ENCODE assay signal across 25 cellular contexts in genomic region chr6:13371421-13372072, GRCh38. TPM values are rescaled to one million over a fixed set of nuclear protein-coding genes. Genes with fewer than 3 reads are reported as not detected.
DNase-seq lines count a peak whose midpoint lies in the region; ATAC-seq and TF ChIP-seq lines count a peak whose summit lies in the region.
"Had no signal": no experiment of that assay in that cellular context is flagged by ENCODE, and none has a peak within 500 bp of the region (broad histone marks: within the 10 kb centered on the region; RNA-seq: fewer than 3 reads in every experiment).

No MANE protein-coding gene starts in this region.

- WGBS in right cardiac atrium = 75% methylated on average over 9 of the region's 9 CpGs
- WGBS in trophoblast cell (ENCODE audit: extremely low coverage, insufficient coverage, insufficient read length) = no CpG with 5 or more reads among the region's 9 CpGs

- DNase-seq in SK-N-MC (ENCODE audit: low read depth, low spot score) (no peak), cerebellum (ENCODE audit: low spot score) (peak; percentile 37), right cardiac atrium (peak in 2 of 3 donors; percentile 69), trophoblast cell (no peak), DMS 273 (lab: John Stamatoyannopoulos, UW; ENCODE audit: unreplicated experiment) (no peak), PC-9 (no peak), 8988T (no peak)
- DNase-seq: activated CD4-positive, alpha-beta T cell treated with anti-CD3 and anti-CD28 coated beads, Interleukin-2, amount 10 ng/mL, durations not matched to agents 7 days and 5 days; activated naive CD8-positive, alpha-beta T cell treated with anti-CD3 and anti-CD28 coated beads, Interleukin-2, amount 50 U/mL, for 24 hours; activated T-cell treated with anti-CD3 and anti-CD28 coated beads, Interleukin-2, amount 50 U/mL, for 48 hours; body of pancreas; CD4-positive, CD25-positive, alpha-beta regulatory T cell; DMS 273 treated with DMSO at 0.1 percent for 48 hours; esophagus squamous epithelium; NCI-H1092 treated with DMSO at 0.1 percent for 48 hours; NCI-H187 treated with DMSO at 0.1 percent for 48 hours; NCI-H524; NK-92 treated with Interleukin-12 subunit alpha and Interleukin-12 subunit beta, amount 100 ng/mL, for 24 hours; SHP77 treated with DMSO at 0.1 percent for 48 hours; stimulated activated CD4-positive, alpha-beta T cell treated with anti-CD3 and anti-CD28 coated beads, Interleukin-4, amount 100 ng/mL, for 4 hours had no signal

- no TSS peak for BruUV-seq in PC-9 (replicated peaks; lab: Mats Ljungman, UMichigan)

- H3K4me1 ChIP-seq in right cardiac atrium (ENCODE audit: control insufficient read depth, insufficient read depth, low read length) (peaks cover 13% of the 10 kb centered on the region), subcutaneous abdominal adipose tissue (ENCODE audit: control insufficient read depth in 5 of 5, insufficient read depth in 5 of 5, low read length in 5 of 5) (peaks cover 4 to 61% (median 28%) of the 10 kb centered on the region in 5 donors), trophoblast cell (ENCODE audit: control insufficient read depth in 1 of 2, insufficient read depth in 2 of 2, low read length in 2 of 2) (peaks cover 0 to 3% of the 10 kb centered on the region in 2 experiments), PC-9 (replicated peaks; ENCODE audit: insufficient read depth) (no peaks in the 10 kb centered on the region)

- no peak overlapping the region for H3K18ac ChIP-seq in trophoblast cell (ENCODE audit: low read length)

- H3K27me3 ChIP-seq in right cardiac atrium (ENCODE audit: control insufficient read depth, insufficient read depth) (no peaks in the 10 kb centered on the region), subcutaneous abdominal adipose tissue (ENCODE audit: control insufficient read depth in 5 of 5, insufficient read depth in 4 of 5, low read length in 5 of 5) (no peaks in the 10 kb centered on the region), trophoblast cell (ENCODE audit: insufficient read depth, low read length) (no peaks in the 10 kb centered on the region), PC-9 (ENCODE audit: insufficient read depth, low read depth) (no peaks in the 10 kb centered on the region)
- H3K27me3 ChIP-seq: body of pancreas, esophagus squamous epithelium, gastroesophageal sphincter, suprapubic skin had no signal

- H4K91ac ChIP-seq in trophoblast cell (ENCODE audit: low read depth, low read length) = no peak overlapping the region

- no peak overlapping the region for H3K23ac ChIP-seq in trophoblast cell (ENCODE audit: low read length)

- H4K12ac ChIP-seq in trophoblast cell (ENCODE audit: low read depth, low read length) = no peak overlapping the region

- H2BK12ac ChIP-seq in trophoblast cell (ENCODE audit: low read length) = no peak overlapping the region

- H2BK120ac ChIP-seq in trophoblast cell (ENCODE audit: insufficient read depth, low read length, poor library complexity) = no peak overlapping the region

- H3K4me2 ChIP-seq in trophoblast cell (ENCODE audit: low read length) (no peak overlapping the region), PC-9 (no peak overlapping the region)

- H4K20me1 ChIP-seq in PC-9 (ENCODE audit: insufficient read depth) = no peaks in the 10 kb centered on the region

- H3K79me2 ChIP-seq in trophoblast cell (ENCODE audit: control insufficient read depth, insufficient read depth, low read length, poor library complexity) = no peaks in the 10 kb centered on the region
- no peaks in the 10 kb centered on the region for H3K79me2 ChIP-seq in PC-9 (ENCODE audit: low read depth)

- H2AK5ac ChIP-seq in trophoblast cell (ENCODE audit: low read length) = no peak overlapping the region

- H2AFZ ChIP-seq in trophoblast cell (ENCODE audit: insufficient read depth, low read length, poor library complexity) (no peak overlapping the region), PC-9 (no peak overlapping the region)

- POLR2A ChIA-PET in PC-9 (lab: Charles Lee; ENCODE audit: unreplicated experiment) = no interaction called here

- H4K8ac ChIP-seq in trophoblast cell (ENCODE audit: low read depth, low read length) = no peak overlapping the region

- intact Hi-C loops in right cardiac atrium (cut with DNase I) = no loop called here
- intact Hi-C loops in PC-9 (cut with micrococcal nuclease; ENCODE audit: unreplicated experiment) = no loop called here

- H3K9me3 ChIP-seq in SK-N-MC (ENCODE audit: low read depth, low read length) (no peaks in the 10 kb centered on the region), right cardiac atrium (ENCODE audit: control insufficient read depth, low read length) (no peaks in the 10 kb centered on the region), subcutaneous abdominal adipose tissue (ENCODE audit: control insufficient read depth in 5 of 5, low read length in 5 of 5) (no peaks in the 10 kb centered on the region), trophoblast cell (ENCODE audit: insufficient read depth, low read depth, low read length) (no peaks in the 10 kb centered on the region), PC-9 (ENCODE audit: insufficient read depth, low read depth) (no peaks in the 10 kb centered on the region)
- H3K9me3 ChIP-seq: body of pancreas, esophagus squamous epithelium, gastroesophageal sphincter, HAP-1, suprapubic skin had no signal

- no peak overlapping the region for H3K9ac ChIP-seq in SK-N-MC (ENCODE audit: insufficient read length)
- H3K9ac ChIP-seq in subcutaneous abdominal adipose tissue (ENCODE audit: low read length in 5 of 5) = no peak overlapping the region
- no peak overlapping the region for H3K9ac ChIP-seq in trophoblast cell (ENCODE audit: low read length)

- no peak for TF ChIP-seq CTCF in PC-9 (conservative IDR thresholded peaks at IDR 0.05)

- H3K4ac ChIP-seq in trophoblast cell (ENCODE audit: low read depth, low read length) = no peak overlapping the region

- 0 out of 2 replicates have a peak, but pooled peaks cover 6% of the 10 kb centered on the region for H3F3A ChIP-seq in PC-9 (ENCODE audit: insufficient read depth, low read depth)

- CTCF ChIA-PET in PC-9 (lab: Charles Lee) = no interaction called here

- H3K36me3 ChIP-seq in SK-N-MC (ENCODE audit: insufficient read depth, low read length) (no peaks in the 10 kb centered on the region), subcutaneous abdominal adipose tissue (ENCODE audit: control insufficient read depth in 5 of 5, insufficient read depth in 5 of 5, low read length in 5 of 5) (no peaks in the 10 kb centered on the region), trophoblast cell (ENCODE audit: control insufficient read depth in 1 of 2, insufficient read depth in 2 of 2, low read length in 2 of 2) (no peaks in the 10 kb centered on the region), PC-9 (ENCODE audit: low read depth) (no peaks in the 10 kb centered on the region)
- H3K36me3 ChIP-seq: esophagus squamous epithelium, gastroesophageal sphincter, HAP-1, suprapubic skin had no signal

- no peak overlapping the region for H3K14ac ChIP-seq in trophoblast cell (ENCODE audit: low read length)

- H3K79me1 ChIP-seq in trophoblast cell (ENCODE audit: low read length) = no peaks in the 10 kb centered on the region

- H3K4me3 ChIP-seq in SK-N-MC (peak overlapping the region; percentile 51), right cardiac atrium (ENCODE audit: low read length) (no peak overlapping the region), subcutaneous abdominal adipose tissue (ENCODE audit: low read depth in 1 of 5, low read length in 5 of 5) (no peak overlapping the region), trophoblast cell (ENCODE audit: low read depth, low read length) (no peak overlapping the region), PC-9 (no peak overlapping the region)
- H3K4me3 ChIP-seq: body of pancreas, esophagus squamous epithelium, gastroesophageal sphincter, HAP-1, suprapubic skin had no signal

- H3K9me2 ChIP-seq in PC-9 (ENCODE audit: insufficient read depth) = no peaks in the 10 kb centered on the region

- no peak overlapping the region for H2BK5ac ChIP-seq in trophoblast cell (ENCODE audit: low read depth, low read length, poor library complexity)

- ATAC-seq in right cardiac atrium = peak; percentile 40 to 64
- ATAC-seq: activated naive CD8-positive, alpha-beta T cell treated with anti-CD3 and anti-CD28 coated beads, Interleukin-2, amount 50 U/mL, for 24 hours; body of pancreas; gastroesophageal sphincter; stimulated activated memory B cell treated with anti-CD40 and anti-IgM and Interleukin-4, amounts not matched to agents 10 μg/mL and 1 μg/mL and 100 μg/mL, for 72 hours had no signal

- H3K27ac ChIP-seq in SK-N-MC (peak overlapping the region; percentile 54; the same call in 1 of the 2 replicates), right cardiac atrium (ENCODE audit: low read length) (peak overlapping the region; percentile 66), subcutaneous abdominal adipose tissue (ENCODE audit: low read depth, low read length) (peak overlapping the region; percentile 5), trophoblast cell (ENCODE audit: low read depth, low read length) (no peak overlapping the region), PC-9 (no peak overlapping the region)
- H3K27ac ChIP-seq: body of pancreas, gastroesophageal sphincter, suprapubic skin had no signal

RNA-seq across cellular contexts. Expression of gene TBC1D7, which starts 43.2 kb away (rescaled TPM):
- total RNA-seq in cerebellum = 45.0 TPM
- total RNA-seq in right cardiac atrium = 10 to 100 TPM; 21.0 to 41.8 (median 24.2) TPM
- polyA plus RNA-seq in right cardiac atrium = 31.8 TPM
- 32.2 and 33.6 TPM in 2 replicates for polyA plus RNA-seq in trophoblast cell (2013)
- 29.2 and 30.4 TPM in 2 replicates for total RNA-seq in PC-9 (2021)

Comparison
In these comparisons a context has a peak if more than half of its experiments do, and no peak if none do; other contexts are left out.
1. DNase-seq: peak in cerebellum (single experiment) and right cardiac atrium (2 of 3); none in SK-N-MC (single experiment), trophoblast cell (0 of 2), DMS 273 (single experiment), PC-9 (0 of 2) and 8988T (single experiment).
2. H3K27ac ChIP-seq: peak in SK-N-MC (single experiment), right cardiac atrium (single experiment) and subcutaneous abdominal adipose tissue (single experiment); none in trophoblast cell (single experiment) and PC-9 (single experiment).